8 cellular contexts compared by ENCODE assay signal in genomic region chr19:48325265-48325910, GRCh38. TPM values are rescaled to one million over a fixed set of nuclear protein-coding genes. Genes with fewer than 3 reads are reported as not detected.
DNase-seq lines count a peak whose midpoint lies in the region; ATAC-seq and TF ChIP-seq lines count a peak whose summit lies in the region.

TSS of gene EMP3 (plus strand) at chr19:48325552. CDS start at chr19:48326845, 1,293 bp downstream.

- H3K27me3 ChIP-seq in H9 (ENCODE audit: insufficient read depth, low read length) (no peaks in the 10 kb centered on the region), SK-N-SH (ENCODE audit: insufficient read depth) (no peaks in the 10 kb centered on the region), psoas muscle (ENCODE audit: insufficient read depth in 3 of 3, low read length in 2 of 3) (no peaks in the 10 kb centered on the region)

- H3K27ac ChIP-seq in H9 (ENCODE audit: insufficient read length, low read depth, low read length) (no peak within 1 kb of the TSS), SK-N-SH (ENCODE audit: low read depth in 2 of 2, low read length in 1 of 2) (peak within 1 kb of the TSS; percentile 76 to 98; a peak in 3 of 4 replicates), psoas muscle (peak within 1 kb of the TSS; percentile 75)

- no peak within 1 kb of the TSS for H2AFZ ChIP-seq in H9 (ENCODE audit: low read length)
- 0 out of 2 replicates have a peak within 1 kb of the TSS, but pooled peaks have one; percentile 42 for H2AFZ ChIP-seq in SK-N-SH (ENCODE audit: low read depth)

- peaks cover 0 to 19% of the 10 kb centered on the region in 2 experiments for H3K36me3 ChIP-seq in SK-N-SH (replicated peaks in 1 of 2; ENCODE audit: control insufficient read depth in 1 of 2, insufficient read depth in 2 of 2, low read length in 1 of 2)
- no peaks in the 10 kb centered on the region for H3K36me3 ChIP-seq in psoas muscle (ENCODE audit: insufficient read depth in 1 of 2, low read depth in 1 of 2)

- H3K9me3 Mint-ChIP-seq in H9, result peaks cover 3 to 4% of the 10 kb centered on the region in 2 experiments; a peak in 3 of 5 replicates
- peaks cover 2% of the 10 kb centered on the region for H3K9me3 Mint-ChIP-seq in activated naive CD4-positive, alpha-beta T cell treated with anti-CD3 and anti-CD28 coated beads for 36 hours

- TF ChIP-seq EP300 in SK-N-SH (IDR thresholded peaks at IDR 0.05; ENCODE audit: borderline replicate concordance in 1 of 2, low read depth in 1 of 2, low read length in 1 of 2), result no peak

- H4K20me1 ChIP-seq in H9 (ENCODE audit: control insufficient read depth, insufficient read depth, insufficient read length), result no peaks in the 10 kb centered on the region
- peaks cover 11% of the 10 kb centered on the region for H4K20me1 ChIP-seq in SK-N-SH (ENCODE audit: insufficient read depth)

- no peak within 1 kb of the TSS for H3T11ph ChIP-seq in H9 (ENCODE audit: low read length)

- H3K79me2 ChIP-seq in H9 (ENCODE audit: insufficient read depth, low read length) (no peaks in the 10 kb centered on the region), SK-N-SH (ENCODE audit: insufficient read depth) (peaks cover 51% of the 10 kb centered on the region)

- H3K4me3 Mint-ChIP-seq in H9, result peak within 1 kb of the TSS; percentile 58 to 72
- H3K4me3 Mint-ChIP-seq in activated naive CD4-positive, alpha-beta T cell treated with anti-CD3 and anti-CD28 coated beads for 36 hours, result peak within 1 kb of the TSS; percentile 95

- peaks cover 13% of the 10 kb centered on the region for H3K23me2 ChIP-seq in H9 (ENCODE audit: insufficient read length, low read depth, low read length, poor library complexity, severe bottlenecking)

- H3K79me1 ChIP-seq in H9 (ENCODE audit: insufficient read depth, low read depth, low read length, poor library complexity, severe bottlenecking), result no peaks in the 10 kb centered on the region

- peak; percentile 65 for DNase-seq in AG04449 (ENCODE audit: low read depth, low spot score)
- DNase-seq in H9, result peak; percentile 90
- DNase-seq in SK-N-SH, result no peak
- peak; percentile 92 for DNase-seq in activated naive CD4-positive, alpha-beta T cell treated with anti-CD3 and anti-CD28 coated beads for 36 hours
- peak in 27 of 42 donors; percentile 17 to 63 (median 33) for DNase-seq in head of caudate nucleus
- DNase-seq in psoas muscle, result peak; percentile 76 to 87
- DNase-seq in ureter (ENCODE audit: low spot score), result peak; percentile 84
- no peak for DNase-seq in cerebellar nuclear complex (lab: John Stamatoyannopoulos, UW)

- peaks cover 35 to 47% of the 10 kb centered on the region in 2 experiments for H3K4me1 Mint-ChIP-seq in H9
- peaks cover 81% of the 10 kb centered on the region for H3K4me1 Mint-ChIP-seq in activated naive CD4-positive, alpha-beta T cell treated with anti-CD3 and anti-CD28 coated beads for 36 hours (ENCODE audit: low read depth)

- TF ChIP-seq CTCF in AG04449 (IDR thresholded peaks at IDR 0.05; ENCODE audit: insufficient read depth, low read length, missing control alignments), result no peak
- TF ChIP-seq CTCF in H9 (conservative IDR thresholded peaks at IDR 0.05), result no peak
- TF ChIP-seq CTCF in SK-N-SH (IDR thresholded peaks at IDR 0.05), result no peak
- no peak for TF ChIP-seq CTCF in psoas muscle (IDR thresholded peaks at IDR 0.05)

- no CpG with 5 or more reads among the region's 22 CpGs for WGBS in H9 (ENCODE audit: extremely low coverage, insufficient read length, low lambda C conversion rate)
- WGBS in SK-N-SH (ENCODE audit: low lambda C conversion rate), result 43% methylated on average over 22 of the region's 22 CpGs
- WGBS in psoas muscle, 3 donors, result 2 to 8% (median 4%) methylated on average over 22 of the region's 22 CpGs

- H3K4me3 ChIP-seq in AG04449 (ENCODE audit: low read depth, low read length) (peak within 1 kb of the TSS; percentile 79), SK-N-SH (ENCODE audit: low read depth in 2 of 2, low read length in 1 of 2) (peak within 1 kb of the TSS; percentile 50 to 64; a peak in 3 of 4 replicates), psoas muscle (peak within 1 kb of the TSS; percentile 67)

- H4K8ac ChIP-seq in H9 (replicated peaks; ENCODE audit: insufficient read length, low read depth, low read length), result no peak within 1 kb of the TSS

- intact Hi-C loops in activated naive CD4-positive, alpha-beta T cell treated with anti-CD3 and anti-CD28 coated beads for 36 hours (cut with micrococcal nuclease), result loop anchor here (10.0 kb wide), 1 partner anchor 721 kb away; the partner anchor contains the start of gene BICRA
- intact Hi-C loops in head of caudate nucleus (cut with DNase I), result loop anchor here (5.0 kb wide), 1 partner anchor 37 kb away; the partner anchor contains the start of genes SYNGR4 and TMEM143
- intact Hi-C loops in psoas muscle (cut with DNase I), result loop anchor here in 1 of 2 donors (10.0 kb wide), 1 partner anchor 259 kb away; no protein-coding TSS in a partner anchor

- no peak within 1 kb of the TSS for H4K5ac ChIP-seq in H9 (ENCODE audit: insufficient read length, low read depth, low read length)

- H3K27ac Mint-ChIP-seq in H9, result peak within 1 kb of the TSS in 2 of 3 experiments; percentile 61 to 75; a peak in 2 of 7 replicates
- peak within 1 kb of the TSS; percentile 99 for H3K27ac Mint-ChIP-seq in activated naive CD4-positive, alpha-beta T cell treated with anti-CD3 and anti-CD28 coated beads for 36 hours

- H2BK15ac ChIP-seq in H9 (ENCODE audit: low read depth, low read length), result no peak within 1 kb of the TSS

- H3K9me2 ChIP-seq in SK-N-SH, result no peaks in the 10 kb centered on the region

- peaks cover 3 to 5% (median 4%) of the 10 kb centered on the region in 3 experiments; a peak in 5 of 7 replicates for H3K36me3 Mint-ChIP-seq in H9 (ENCODE audit: insufficient read depth in 1 of 3, low read depth in 3 of 3)
- peaks cover 38% of the 10 kb centered on the region for H3K36me3 Mint-ChIP-seq in activated naive CD4-positive, alpha-beta T cell treated with anti-CD3 and anti-CD28 coated beads for 36 hours (ENCODE audit: low read depth)

- no peak within 1 kb of the TSS for H2BK12ac ChIP-seq in H9 (ENCODE audit: insufficient read length, low read depth, low read length)

- no peak within 1 kb of the TSS for H2BK20ac ChIP-seq in H9 (ENCODE audit: low read depth, low read length, poor library complexity, severe bottlenecking)

- TF ChIP-seq RAD21 in SK-N-SH (IDR thresholded peaks at IDR 0.05; ENCODE audit: low read length), result no peak

- H3K9me3 ChIP-seq in H9 (ENCODE audit: control insufficient read depth, low read depth, low read length), result no peaks in the 10 kb centered on the region
- no peaks in the 10 kb centered on the region for H3K9me3 ChIP-seq in SK-N-SH
- peaks cover 5% of the 10 kb centered on the region for H3K9me3 ChIP-seq in psoas muscle

- H3K4ac ChIP-seq in H9 (ENCODE audit: low read depth, low read length), result no peak within 1 kb of the TSS

- no peak within 1 kb of the TSS for H4K91ac ChIP-seq in H9 (ENCODE audit: insufficient read length, low read depth, low read length)

- H3K4me1 ChIP-seq in H9 (ENCODE audit: insufficient read depth, low read length) (no peaks in the 10 kb centered on the region), SK-N-SH (ENCODE audit: control insufficient read depth in 1 of 2, insufficient read depth in 2 of 2, low read depth in 1 of 2, low read length in 1 of 2) (peaks cover 17 to 28% of the 10 kb centered on the region in 2 experiments), psoas muscle (peaks cover 15% of the 10 kb centered on the region)

- H3K56ac ChIP-seq in H9 (ENCODE audit: insufficient read length, low read depth, low read length), result no peak within 1 kb of the TSS

- no peak within 1 kb of the TSS for H2BK120ac ChIP-seq in H9 (ENCODE audit: low read depth, low read length, poor library complexity, severe bottlenecking)

- H3K4me2 ChIP-seq in H9 (ENCODE audit: insufficient read depth, insufficient read length, low read length) (peak within 1 kb of the TSS; percentile 54), SK-N-SH (peak within 1 kb of the TSS; percentile 88)

- CTCF ChIA-PET in AG04449 (lab: Yijun Ruan, JAX), result interaction anchor here (1.1 to 9.6 kb wide), 3 partner anchors 8 to 259 kb away, joined by 3 to 213 read pairs (median 5); no protein-coding TSS in a partner anchor
- CTCF ChIA-PET in SK-N-SH (lab: Yijun Ruan, JAX), result interaction anchor here (1.6 kb wide), 1 partner anchor 11 kb away, joined by 4 read pairs; no protein-coding TSS in a partner anchor
- CTCF ChIA-PET in activated naive CD4-positive, alpha-beta T cell treated with anti-CD3 and anti-CD28 coated beads for 36 hours (lab: Charles Lee), result interaction anchor here (0.6 to 10.3 kb wide), 3 partner anchors 9 to 519 kb away, joined by 3 to 131 read pairs (median 3); no protein-coding TSS in a partner anchor

- H3K18ac ChIP-seq in H9 (ENCODE audit: insufficient read length, low read depth, low read length), result no peak within 1 kb of the TSS

- no peak within 1 kb of the TSS for H2BK5ac ChIP-seq in H9 (ENCODE audit: insufficient read length, low read length)

- peaks cover 36% of the 10 kb centered on the region for H3F3A ChIP-seq in SK-N-SH (replicated peaks; ENCODE audit: insufficient read depth)

- H3K9ac ChIP-seq in H9 (ENCODE audit: extremely low read depth, insufficient read length, low read length) (no peak within 1 kb of the TSS), SK-N-SH (peak within 1 kb of the TSS; percentile 98)

- ATAC-seq in psoas muscle, result no peak

- no peak within 1 kb of the TSS for H3K23ac ChIP-seq in H9 (ENCODE audit: insufficient read length, low read depth, low read length)

- no peak within 1 kb of the TSS for H3K14ac ChIP-seq in H9 (ENCODE audit: insufficient read depth, low read length)

- POLR2A ChIA-PET in AG04449 (lab: Yijun Ruan, JAX), result interaction anchor here (0.8 to 2.0 kb wide), 5 partner anchors 9 to 294 kb away, joined by 3 to 15 read pairs (median 3); partner anchors contain the start of gene SPHK2
- POLR2A ChIA-PET in SK-N-SH (lab: Yijun Ruan, JAX), result no interaction called here

- peaks cover 26% of the 10 kb centered on the region for H3K27me3 Mint-ChIP-seq in H9 (ENCODE audit: low read depth)
- no peaks in the 10 kb centered on the region for H3K27me3 Mint-ChIP-seq in activated naive CD4-positive, alpha-beta T cell treated with anti-CD3 and anti-CD28 coated beads for 36 hours (ENCODE audit: low read depth)

- no peak within 1 kb of the TSS for H2AK5ac ChIP-seq in H9 (ENCODE audit: insufficient read length, low read length)

TF ChIP-seq in SK-N-SH, 30 proteins besides CTCF, POLR2A, EP300 and RAD21 (continues in another document):
- no peak for TF ChIP-seq CHD2 (IDR thresholded peaks at IDR 0.05; ENCODE audit: low read length, partially characterized antibody)
- no peak for TF ChIP-seq TAF1 (IDR thresholded peaks at IDR 0.05; ENCODE audit: borderline replicate concordance, low read depth, low read length)
- peak; percentile 83 for TF ChIP-seq POLR2AphosphoS5 (IDR thresholded peaks at IDR 0.05; ENCODE audit: low read depth, low read length)
- TF ChIP-seq NRF1 (IDR thresholded peaks at IDR 0.05; ENCODE audit: low read depth, low read length), result no peak

RNA-seq across cellular contexts. Expression of gene EMP3, which starts in this region (rescaled TPM):
- total RNA-seq in H9 (2021), result 9.6 and 13.2 TPM in 2 replicates
- polyA plus RNA-seq in SK-N-SH (2012; rRNA removed), result 263 and 277 TPM in 2 replicates
- polyA plus RNA-seq in SK-N-SH (2012; cell fraction: cytosol; rRNA removed), result 125 and 190 TPM in 2 replicates
- 110 and 159 TPM in 2 replicates for polyA plus RNA-seq in SK-N-SH (2012; cell fraction: nucleus; rRNA removed)
- total RNA-seq in activated naive CD4-positive, alpha-beta T cell treated with anti-CD3 and anti-CD28 coated beads for 36 hours, result 100 to 1,000 TPM; 110 to 113 TPM
- total RNA-seq in psoas muscle, result 10 to 100 TPM in 3 of 4 donors, 1 to 10 TPM in 1; 8.9 to 15.2 (median 14.1) TPM
- 10 to 100 TPM in 2 of 3 donors, 1 to 10 TPM in 1; 8.9 to 13.7 (median 13.6) TPM for polyA plus RNA-seq in psoas muscle
- 31.6 TPM for total RNA-seq in ureter

Comparison
In these comparisons a context has a peak if more than half of its experiments do, and no peak if none do; other contexts are left out.
1. RNA of gene EMP3 (polyA plus RNA-seq): 110 to 277 TPM in SK-N-SH; 8.9 to 13.7 TPM in psoas muscle; every median in the first group is over 4 times any median in the second.
2. DNase-seq: peak in AG04449 (single experiment), H9 (single experiment), activated naive CD4-positive, alpha-beta T cell treated with anti-CD3 and anti-CD28 coated beads for 36 hours (single experiment), head of caudate nucleus (27 of 42), psoas muscle (2 of 2) and ureter (single experiment); none in SK-N-SH (single experiment) and cerebellar nuclear complex (0 of 2).
3. Peak in every context shown above with its lines, with median percentiles within 50 percentile points of each other: H3K4me3 ChIP-seq.